Comparison of ENCODE assay signal across 29 cellular contexts in the genomic region with DNA sequence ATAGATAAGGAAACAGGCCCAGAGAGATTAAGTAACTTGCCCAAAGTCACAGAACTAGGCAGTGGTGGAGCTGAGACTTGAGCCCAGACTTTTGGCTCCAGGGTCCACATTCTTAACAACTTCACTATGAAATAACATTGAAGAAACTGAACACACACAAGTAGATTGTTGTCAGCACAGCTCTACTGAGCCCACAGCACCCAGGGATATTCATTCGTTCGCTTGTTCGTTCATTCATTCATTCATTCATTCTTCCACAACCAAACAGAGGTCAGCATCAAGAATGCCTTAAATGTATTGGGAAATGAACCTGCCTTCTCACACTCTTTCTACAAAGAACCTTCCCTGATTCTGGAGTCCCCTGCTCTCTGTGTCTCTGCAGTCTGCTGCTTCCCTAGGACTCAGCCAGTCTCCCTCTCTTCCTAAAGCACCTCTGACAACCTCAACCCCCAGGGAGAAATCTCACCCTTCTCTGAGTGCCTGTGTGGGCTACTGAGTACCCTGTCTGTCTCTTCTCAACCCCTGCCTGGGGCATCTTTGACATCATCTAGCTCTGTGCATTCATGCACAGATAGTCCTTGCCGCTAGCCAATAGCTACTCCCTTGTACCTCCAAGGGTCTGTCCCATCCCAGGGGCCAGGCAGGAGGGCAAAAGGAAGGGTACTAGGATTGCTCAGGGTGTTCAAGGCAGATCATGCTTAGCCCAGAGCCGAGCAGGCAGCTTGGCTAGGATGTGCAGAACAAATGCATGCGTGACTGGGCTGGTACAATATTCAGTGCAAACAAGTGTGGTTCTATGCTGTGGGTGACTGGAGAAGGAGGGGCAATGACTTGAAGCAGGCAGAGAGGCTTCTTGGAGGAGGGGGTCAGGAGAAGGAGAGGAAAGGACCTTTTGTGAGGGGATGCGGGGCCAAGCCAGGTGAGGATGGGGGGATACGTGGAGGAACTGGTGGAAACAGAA. TPM values are rescaled to one million over a fixed set of nuclear protein-coding genes. Genes with fewer than 3 reads are reported as not detected.
DNase-seq lines count a peak whose midpoint lies in the region; ATAC-seq, FAIRE-seq and TF ChIP-seq lines count a peak whose summit lies in the region.
"Had no signal": no experiment of that assay in that cellular context is flagged by ENCODE, and none has a peak within 500 bp of the region (broad histone marks: within the 10 kb centered on the region; RNA-seq: fewer than 3 reads in every experiment).

No MANE protein-coding gene starts in this region.

- H3K27me3 Mint-ChIP-seq in H9 (ENCODE audit: low read depth) = peaks cover 14% of the 10 kb centered on the region

- no CpG with 5 or more reads among the region's 8 CpGs for WGBS in H9 (ENCODE audit: extremely low coverage, insufficient read length, low lambda C conversion rate)

- H3K9ac ChIP-seq in H9 (ENCODE audit: extremely low read depth, insufficient read length, low read length) = no peak overlapping the region
- H3K9ac ChIP-seq: GM23248 had no signal

- peak; percentile 84 for FAIRE-seq in bronchial epithelial cell (lab: Jason Lieb, UNC)
- FAIRE-seq: endothelial cell of umbilical vein, HTR-8/SVneo had no signal

- H4K8ac ChIP-seq in H9 (replicated peaks; ENCODE audit: insufficient read length, low read depth, low read length) = no peak overlapping the region

- H2BK5ac ChIP-seq in H9 (ENCODE audit: insufficient read length, low read length) = no peak overlapping the region

- no peak overlapping the region for H2BK20ac ChIP-seq in H9 (ENCODE audit: low read depth, low read length, poor library complexity, severe bottlenecking)

- no peak overlapping the region for H3K23ac ChIP-seq in H9 (ENCODE audit: insufficient read length, low read depth, low read length)

- peak overlapping the region; percentile 12 to 87 (median 23); a peak in 6 of 7 replicates for H3K27ac Mint-ChIP-seq in H9
- H3K27ac Mint-ChIP-seq: activated B cell treated with CpG ODN at 0.5 μM for 24 hours; activated CD8-positive, alpha-beta memory T cell treated with anti-CD3 and anti-CD28 coated beads, Interleukin-2, amount 10 ng/mL, durations not matched to agents 7 days and 5 days; CD14-positive monocyte had no signal

- no peak overlapping the region for H2AK5ac ChIP-seq in H9 (ENCODE audit: insufficient read length, low read length)

- H3K27me3 ChIP-seq in H9 (ENCODE audit: insufficient read depth, low read length) (no peaks in the 10 kb centered on the region), bronchial epithelial cell (ENCODE audit: control insufficient read depth, insufficient read depth, low read length) (peaks cover 21% of the 10 kb centered on the region), lower lobe of right lung (ENCODE audit: low read depth) (peaks cover 30% of the 10 kb centered on the region)

- H3K79me1 ChIP-seq in H9 (ENCODE audit: insufficient read depth, low read depth, low read length, poor library complexity, severe bottlenecking) = no peaks in the 10 kb centered on the region

- no peak overlapping the region for H3K27ac ChIP-seq in H9 (ENCODE audit: insufficient read length, low read depth, low read length)
- no peak overlapping the region for H3K27ac ChIP-seq in lower lobe of right lung
- H3K27ac ChIP-seq: GM23248, SJCRH30 had no signal

- H3K14ac ChIP-seq in H9 (ENCODE audit: insufficient read depth, low read length) = no peak overlapping the region

- H3K56ac ChIP-seq in H9 (ENCODE audit: insufficient read length, low read depth, low read length) = no peak overlapping the region

- no peak overlapping the region for H2BK120ac ChIP-seq in H9 (ENCODE audit: low read depth, low read length, poor library complexity, severe bottlenecking)

- no peak overlapping the region for H2BK12ac ChIP-seq in H9 (ENCODE audit: insufficient read length, low read depth, low read length)

- H4K5ac ChIP-seq in H9 (ENCODE audit: insufficient read length, low read depth, low read length) = no peak overlapping the region

- H3K18ac ChIP-seq in H9 (ENCODE audit: insufficient read length, low read depth, low read length) = no peak overlapping the region

- no peaks in the 10 kb centered on the region for H4K20me1 ChIP-seq in H9 (ENCODE audit: control insufficient read depth, insufficient read depth, insufficient read length)

- peak overlapping the region; percentile 7 to 33; a peak in 3 of 5 replicates for H3K4me3 Mint-ChIP-seq in H9
- H3K4me3 Mint-ChIP-seq: activated B cell treated with CpG ODN at 0.5 μM for 24 hours; activated CD8-positive, alpha-beta memory T cell treated with anti-CD3 and anti-CD28 coated beads, Interleukin-2, amount 10 ng/mL, durations not matched to agents 7 days and 5 days had no signal

- H4K91ac ChIP-seq in H9 (ENCODE audit: insufficient read length, low read depth, low read length) = no peak overlapping the region

- no peaks in the 10 kb centered on the region for H3K9me3 ChIP-seq in H9 (ENCODE audit: control insufficient read depth, low read depth, low read length)
- H3K9me3 ChIP-seq in lower lobe of right lung = no peaks in the 10 kb centered on the region
- H3K9me3 ChIP-seq: SJCRH30 had no signal

- H3K36me3 ChIP-seq in bronchial epithelial cell (ENCODE audit: control insufficient read depth, insufficient read depth, low read length) = no peaks in the 10 kb centered on the region
- H3K36me3 ChIP-seq in lower lobe of right lung = no peaks in the 10 kb centered on the region
- H3K36me3 ChIP-seq: SJCRH30 had no signal

- no peak for TF ChIP-seq CTCF in H9 (conservative IDR thresholded peaks at IDR 0.05)
- TF ChIP-seq CTCF in bronchial epithelial cell (IDR thresholded peaks at IDR 0.05; ENCODE audit: insufficient read depth, low read length, severe bottlenecking) = no peak
- TF ChIP-seq CTCF in lower lobe of right lung (IDR thresholded peaks at IDR 0.05) = no peak

- peaks cover 14% of the 10 kb centered on the region for H3K23me2 ChIP-seq in H9 (ENCODE audit: insufficient read length, low read depth, low read length, poor library complexity, severe bottlenecking)

- no peak for ATAC-seq in lower lobe of right lung
- ATAC-seq: activated CD8-positive, alpha-beta memory T cell treated with anti-CD3 and anti-CD28 coated beads, Interleukin-2, amount 10 ng/mL, durations not matched to agents 7 days and 5 days had no signal

- peaks cover 62 to 68% of the 10 kb centered on the region in 2 experiments for H3K4me1 Mint-ChIP-seq in H9

- no peak overlapping the region for H2AFZ ChIP-seq in H9 (ENCODE audit: low read length)
- H2AFZ ChIP-seq: GM23248 had no signal

- H3K9me3 Mint-ChIP-seq in H9 = no peaks in the 10 kb centered on the region; a peak in 1 of 5 replicates
- H3K9me3 Mint-ChIP-seq: activated B cell treated with CpG ODN at 0.5 μM for 24 hours had no signal

- H3K4me1 ChIP-seq in H9 (ENCODE audit: insufficient read depth, low read length) (peaks cover 14% of the 10 kb centered on the region), lower lobe of right lung (peaks cover 11% of the 10 kb centered on the region)

- no peak overlapping the region for H3K4me2 ChIP-seq in H9 (ENCODE audit: insufficient read depth, insufficient read length, low read length)

- intact Hi-C loops in lower lobe of right lung (cut with DNase I) = no loop called here

- DNase-seq in H9 (no peak), bronchial epithelial cell (ENCODE audit: low read depth) (no peak), medulla oblongata (ENCODE audit: extremely low spot score) (peak; percentile 28), retina (peak; percentile 70), T-helper 2 cell (no peak), COLO829 (ENCODE audit: low spot score) (no peak), lower lobe of right lung (no peak)
- no peak for DNase-seq in activated effector memory CD4-positive, alpha-beta T cell treated with Interleukin-2 at 50 U/mL for 16 hours
- DNase-seq: activated B cell treated with CpG ODN at 0.5 μM for 24 hours; activated CD8-positive, alpha-beta memory T cell treated with anti-CD3 and anti-CD28 coated beads, Interleukin-2, amount 10 ng/mL, durations not matched to agents 7 days and 5 days; activated naive CD4-positive, alpha-beta T cell; activated T-cell treated with anti-CD3 and anti-CD28 coated beads, Interleukin-2, amount 50 U/mL, for 48 hours; Calu3; DMS79 treated with DMSO at 0.1 percent for 48 hours; GF-D8; GM23248; mesenchymal stem cell; NCI-H1092 treated with DMSO at 0.1 percent for 48 hours; NCI-H187 treated with DMSO at 0.1 percent for 48 hours; NCI-H2171; SJCRH30; stimulated activated CD4-positive, alpha-beta T cell treated with anti-CD3 and anti-CD28 coated beads, Interleukin-15, amount 100 ng/mL, for 24 hours; stimulated activated CD4-positive, alpha-beta T cell treated with anti-CD3 and anti-CD28 coated beads, Interleukin-4, amount 100 ng/mL, for 4 hours; T-helper 1 cell had no signal

- H3K4ac ChIP-seq in H9 (ENCODE audit: low read depth, low read length) = no peak overlapping the region

- no peak overlapping the region for H3T11ph ChIP-seq in H9 (ENCODE audit: low read length)

- peaks cover 8% of the 10 kb centered on the region; the same call in 1 of the 2 replicates for H3K79me2 ChIP-seq in H9 (ENCODE audit: insufficient read depth, low read length)

- H3K4me3 ChIP-seq in bronchial epithelial cell (ENCODE audit: low read depth, low read length) (no peak overlapping the region), lower lobe of right lung (no peak overlapping the region)
- H3K4me3 ChIP-seq: GM23248, SJCRH30 had no signal

- no peak overlapping the region for H2BK15ac ChIP-seq in H9 (ENCODE audit: low read depth, low read length)

- H3K36me3 Mint-ChIP-seq in H9 (ENCODE audit: insufficient read depth in 1 of 3, low read depth in 3 of 3) = peaks cover 0 to 6% (median 3%) of the 10 kb centered on the region in 3 experiments; a peak in 3 of 7 replicates
- H3K36me3 Mint-ChIP-seq: activated CD8-positive, alpha-beta memory T cell treated with anti-CD3 and anti-CD28 coated beads, Interleukin-2, amount 10 ng/mL, durations not matched to agents 7 days and 5 days had no signal

RNA-seq across cellular contexts. Expression of a gene that starts 3.4 kb away (rescaled TPM):
- total RNA-seq in H9 (2021) = 41.6 and 42.6 TPM in 2 replicates
- not detected in 2 replicates for total RNA-seq in bronchial epithelial cell
- 0.86 TPM for total RNA-seq in lower lobe of right lung
- total RNA-seq: activated B cell treated with CpG ODN at 0.5 μM for 24 hours; activated CD8-positive, alpha-beta memory T cell treated with anti-CD3 and anti-CD28 coated beads, Interleukin-2, amount 10 ng/mL, durations not matched to agents 7 days and 5 days; Calu3; GM23248; M059J; RPMI7951 had no signal

Comparison
In these comparisons a context has a peak if more than half of its experiments do, and no peak if none do; other contexts are left out.
1. DNase-seq: peak in medulla oblongata (single experiment) and retina (single experiment); none in H9 (single experiment), bronchial epithelial cell (single experiment), T-helper 2 cell (0 of 5), COLO829 (single experiment), lower lobe of right lung (single experiment) and activated effector memory CD4-positive, alpha-beta T cell treated with Interleukin-2 at 50 U/mL for 16 hours (single experiment).
2. RNA of a gene that starts 3.4 kb away (total RNA-seq): 41.6 to 42.6 TPM in H9; 0.86 TPM in lower lobe of right lung (single experiment) and not detected in bronchial epithelial cell; every median in the first group is over 10 times any median in the second.